ENCODE assay signal across 7 cellular contexts in the genomic region with DNA sequence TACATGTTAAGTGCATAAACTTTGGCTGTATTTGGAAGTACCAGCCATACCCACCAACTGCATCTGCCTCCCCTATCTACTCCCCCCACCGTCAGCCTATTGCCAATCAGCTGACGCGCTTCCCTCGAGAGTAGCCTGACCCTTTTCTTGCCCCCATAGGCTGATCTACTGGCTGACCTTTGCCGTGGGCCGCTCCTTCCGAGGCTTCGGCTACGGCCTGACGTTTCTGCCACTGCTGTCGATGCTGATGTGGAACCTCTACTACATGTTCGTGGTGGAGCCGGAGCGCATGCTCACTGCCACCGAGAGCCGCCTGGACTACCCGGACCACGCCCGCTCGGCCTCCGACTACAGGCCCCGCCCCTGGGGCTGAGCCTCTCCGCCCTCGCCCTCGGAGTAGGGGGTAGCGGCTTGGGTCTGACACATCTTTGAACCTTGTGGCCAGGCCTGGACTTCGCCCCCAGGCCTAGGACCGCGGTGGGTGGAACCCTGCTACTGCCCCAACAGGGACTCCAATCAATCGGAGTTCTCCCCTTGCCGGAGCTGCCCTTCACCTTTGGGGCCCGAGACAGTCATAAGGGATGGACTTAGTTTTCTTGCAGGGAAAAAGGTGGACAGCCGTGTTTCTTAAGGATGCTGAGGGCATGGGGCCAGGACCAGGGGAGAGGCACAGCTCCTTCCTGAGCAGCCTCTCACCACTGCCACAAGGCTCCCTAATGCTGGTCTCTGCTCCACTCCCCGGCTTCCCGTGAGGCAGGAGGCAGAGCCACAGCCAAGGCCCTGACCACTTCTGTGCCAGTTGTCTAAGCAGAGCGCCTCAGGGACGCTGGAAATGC. TPM values are rescaled to one million over a fixed set of nuclear protein-coding genes. Genes with fewer than 3 reads are reported as not detected.
A peak's percentile ranks its signal among the peaks of the same experiment; 100 is the strongest.
DNase-seq lines count a peak whose midpoint lies in the region; ATAC-seq and TF ChIP-seq lines count a peak whose summit lies in the region.
"Had no signal": no experiment of that assay in that cellular context is flagged by ENCODE, and none has a peak within 500 bp of the region (broad histone marks: within the 10 kb centered on the region; RNA-seq: fewer than 3 reads in every experiment).

No MANE protein-coding gene starts in this region.

- H3K36me3 ChIP-seq in mucosa of rectum (ENCODE audit: control insufficient read depth in 2 of 2, insufficient read depth in 2 of 2, low read length in 2 of 2): peaks cover 6 to 9% of the 10 kb centered on the region in 2 donors

- no peak for ATAC-seq in HG02884 (IDR thresholded peaks at IDR 0.05; ENCODE audit: unreplicated experiment)

- intact Hi-C loops in dorsolateral prefrontal cortex (cut with DNase I): no loop called here

- DNase-seq in DMS114 treated with DMSO at 0.1 percent for 48 hours (lab: John Stamatoyannopoulos, UW; ENCODE audit: unreplicated experiment) (peak; percentile 88), NCI-H1105 (lab: John Stamatoyannopoulos, UW) (peak; percentile 84), dorsolateral prefrontal cortex (peak; percentile 83 to 91 (median 88))
- DNase-seq in activated CD8-positive, alpha-beta memory T cell treated with anti-CD3 and anti-CD28 coated beads, Interleukin-2, amount 50 U/mL, for 48 hours: no peak

- peaks cover 14% of the 10 kb centered on the region in 2 donors for H3K4me1 ChIP-seq in mucosa of rectum (ENCODE audit: control insufficient read depth in 2 of 2, insufficient read depth in 2 of 2, low read length in 2 of 2)

- TF ChIP-seq CTCF in dorsolateral prefrontal cortex (IDR thresholded peaks at IDR 0.05 in 54 of 56, conservative IDR thresholded peaks at IDR 0.05 in 2 of 56; ENCODE audit: low read depth in 1 of 56, partially characterized antibody in 56 of 56): peak in 6 of 56 donors; percentile 4 to 33 (median 16)

- H3K9me3 ChIP-seq in mucosa of rectum (ENCODE audit: control insufficient read depth in 2 of 2, low read length in 2 of 2): no peaks in the 10 kb centered on the region

- H3K27ac ChIP-seq in dorsolateral prefrontal cortex (peak overlapping the region; percentile 26 to 92 (median 83)), mucosa of rectum (ENCODE audit: low read depth in 2 of 2, low read length in 2 of 2) (peak overlapping the region; percentile 46 to 61)

- H3K9ac ChIP-seq in mucosa of rectum (ENCODE audit: low read depth in 1 of 2, low read length in 2 of 2): peak overlapping the region; percentile 57 to 81

- no peaks in the 10 kb centered on the region for H3K27me3 ChIP-seq in dorsolateral prefrontal cortex
- H3K27me3 ChIP-seq in mucosa of rectum (ENCODE audit: control insufficient read depth in 2 of 2, insufficient read depth in 2 of 2, low read length in 2 of 2): no peaks in the 10 kb centered on the region

- peak overlapping the region; percentile 12 to 70 (median 54) for H3K4me3 ChIP-seq in dorsolateral prefrontal cortex
- H3K4me3 ChIP-seq in mucosa of rectum (ENCODE audit: low read length in 2 of 2): peak overlapping the region; percentile 51 to 82

RNA-seq across cellular contexts. Expression of a gene that starts 4.0 kb away (rescaled TPM):
- total RNA-seq in dorsolateral prefrontal cortex: 10 to 100 TPM in 119 of 120 experiments, 1 to 10 TPM in 1; 10.0 to 33.0 (median 21.5) TPM

RNA-seq across cellular contexts. Expression of a gene that starts 7.3 kb away (rescaled TPM):
- total RNA-seq in dorsolateral prefrontal cortex: 10 to 100 TPM in 4 of 120 experiments, 1 to 10 TPM in 116; 1.8 to 16.3 (median 4.2) TPM

RNA-seq across cellular contexts. Expression of a gene that starts 7.7 kb away (rescaled TPM):
- total RNA-seq in dorsolateral prefrontal cortex: 1 to 10 TPM in 43 of 120 experiments, under 1 TPM in 15, not detected in 62; 0.74 to 5.3 (median 1.1) TPM
- total RNA-seq: M059J had no signal

RNA-seq across cellular contexts. Expression of a gene that starts 8.8 kb away (rescaled TPM):
- 100 to 1,000 TPM in 51 of 120 experiments, 10 to 100 TPM in 69; 66.8 to 160 (median 95.9) TPM for total RNA-seq in dorsolateral prefrontal cortex

RNA-seq across cellular contexts. Expression of a gene that starts 43.6 kb away (rescaled TPM):
- total RNA-seq in dorsolateral prefrontal cortex: 100 to 1,000 TPM in 104 of 120 experiments, 10 to 100 TPM in 16; 50.9 to 507 (median 173) TPM
